In genomic region chr11:123700774-123701173, GRCh38 we compare ENCODE assay signal across 17 cellular contexts. TPM values are rescaled to one million over a fixed set of nuclear protein-coding genes. Genes with fewer than 3 reads are reported as not detected.
DNase-seq lines count a peak whose midpoint lies in the region; FAIRE-seq and TF ChIP-seq lines count a peak whose summit lies in the region.
"Had no signal": no experiment of that assay in that cellular context is flagged by ENCODE, and none has a peak within 500 bp of the region (broad histone marks: within the 10 kb centered on the region; RNA-seq: fewer than 3 reads in every experiment).

No MANE protein-coding gene starts in this region.

- H3K36me3 ChIP-seq in bronchial epithelial cell (ENCODE audit: control insufficient read depth, insufficient read depth, low read length) = no peaks in the 10 kb centered on the region
- H3K36me3 ChIP-seq in small intestine (ENCODE audit: control insufficient read depth in 2 of 2, insufficient read depth in 2 of 2, low read length in 2 of 2) = no peaks in the 10 kb centered on the region

- DNase-seq in KBM-7 (peak; percentile 75), NOMO-1 treated with dmso at 0.1 percent for 144 hours (lab: John Stamatoyannopoulos, UW; ENCODE audit: unreplicated experiment) (peak; percentile 65), bronchial epithelial cell (ENCODE audit: low read depth) (peak; percentile 18), small intestine (peak; percentile 64), HK-2 (ENCODE audit: unreplicated experiment) (no peak), NCI-H1694 treated with DMSO at 0.1 percent for 48 hours (lab: John Stamatoyannopoulos, UW) (no peak), superior temporal gyrus (ENCODE audit: extremely low spot score) (no peak), RCC 7860 (ENCODE audit: low spot score) (no peak)
- DNase-seq: ACHN, DMS79 treated with DMSO at 0.1 percent for 48 hours, H7, NCI-H1092, NCI-H146, NCI-H2081, NCI-H446 treated with DMSO at 0.1 percent for 48 hours, NCI-H69 had no signal

- 20 to 55% (median 34%) methylated on average over 3 of the region's 3 CpGs for WGBS in small intestine, 3 donors

- H3K4me1 ChIP-seq in small intestine (ENCODE audit: control insufficient read depth in 2 of 2, insufficient read depth in 1 of 2, low read depth in 1 of 2, low read length in 1 of 2) = peaks cover 0 to 4% of the 10 kb centered on the region in 2 donors

- H3K4me3 ChIP-seq in bronchial epithelial cell (ENCODE audit: low read depth, low read length) = no peak overlapping the region
- no peak overlapping the region for H3K4me3 ChIP-seq in small intestine (ENCODE audit: low read depth in 1 of 2, low read length in 2 of 2)

- peaks cover 3% of the 10 kb centered on the region for H3K27me3 ChIP-seq in bronchial epithelial cell (ENCODE audit: control insufficient read depth, insufficient read depth, low read length)
- no peaks in the 10 kb centered on the region for H3K27me3 ChIP-seq in small intestine (ENCODE audit: control insufficient read depth in 2 of 2, insufficient read depth in 2 of 2, low read length in 2 of 2)

- no peaks in the 10 kb centered on the region for H3K9me3 ChIP-seq in small intestine (ENCODE audit: control insufficient read depth, low read depth)

- no peak for TF ChIP-seq CTCF in bronchial epithelial cell (IDR thresholded peaks at IDR 0.05; ENCODE audit: insufficient read depth, low read length, severe bottlenecking)

- H3K27ac ChIP-seq in small intestine (ENCODE audit: low read depth in 1 of 2, low read length in 1 of 2) = no peak overlapping the region

- FAIRE-seq in bronchial epithelial cell (lab: Jason Lieb, UNC) (no peak), small intestine (lab: Jason Lieb, UNC) (no peak), RCC 7860 (lab: Jason Lieb, UNC) (no peak)

- in situ Hi-C loops in KBM-7 (cut with MboI; ENCODE audit: low pct_unique_long_range_greater_than_20kb, low sequenced_read_pairs) = loop anchor here (10.0 kb wide), 1 partner anchor 66 kb away; no protein-coding TSS in a partner anchor

RNA-seq across cellular contexts. Expression of gene ZNF202, which starts 40.7 kb away (rescaled TPM):
- 8.6 and 14.5 TPM in 2 replicates for total RNA-seq in bronchial epithelial cell
- polyA plus RNA-seq in small intestine = 1 to 10 TPM; 3.6 to 6.6 (median 4.6) TPM

RNA-seq across cellular contexts. Expression of gene SCN3B, which starts 46.4 kb away (rescaled TPM):
- total RNA-seq in bronchial epithelial cell = 0.26 and 0.64 TPM in 2 replicates
- polyA plus RNA-seq in small intestine = 1 to 10 TPM in 1 of 3 donors, under 1 TPM in 2; under 0.01 to 2.6 (median 0.27) TPM
- polyA plus RNA-seq: CD14-positive monocyte had no signal

RNA-seq across cellular contexts. Expression of gene OR6X1, which starts 53.5 kb away (rescaled TPM):
- total RNA-seq in bronchial epithelial cell = not detected in 2 replicates
- not detected for polyA plus RNA-seq in small intestine
- total RNA-seq: H7 had no signal
- polyA plus RNA-seq: CD14-positive monocyte had no signal

Comparison
In these comparisons a context has a peak if more than half of its experiments do, and no peak if none do; other contexts are left out.
1. DNase-seq: peak in KBM-7 (single experiment), NOMO-1 treated with dmso at 0.1 percent for 144 hours (single experiment), bronchial epithelial cell (single experiment) and small intestine (single experiment); none in HK-2 (single experiment), NCI-H1694 treated with DMSO at 0.1 percent for 48 hours (single experiment), superior temporal gyrus (single experiment) and RCC 7860 (single experiment).